20 cellular contexts compared by ENCODE assay signal in the genomic region with DNA sequence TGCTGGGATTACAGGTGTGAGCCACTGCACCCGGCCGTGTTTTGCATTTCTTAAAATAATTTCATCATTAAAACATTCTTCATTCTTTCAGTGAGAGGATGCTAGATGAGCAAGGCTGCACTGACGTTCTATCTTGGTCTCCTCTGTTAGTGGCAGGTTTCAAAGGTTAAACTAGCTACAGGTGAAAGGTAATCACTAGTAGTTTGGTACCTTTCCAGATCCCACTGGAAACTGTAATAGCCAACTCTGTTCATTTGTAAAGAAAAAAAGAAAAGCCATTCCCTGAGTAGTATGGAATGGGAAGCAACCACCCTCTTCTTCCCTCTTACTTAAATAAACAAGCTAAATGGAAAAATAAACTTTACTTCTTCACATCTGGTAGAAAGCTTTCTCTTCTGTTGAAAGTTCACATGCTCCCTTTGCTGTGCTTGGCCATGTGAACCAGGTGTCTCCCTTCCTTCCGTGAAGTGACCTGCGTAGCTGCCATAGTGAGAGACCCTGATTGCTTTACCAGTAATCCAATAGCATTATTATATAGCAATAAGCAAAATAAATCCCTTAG.
DNase-seq lines count a peak whose midpoint lies in the region; ATAC-seq, FAIRE-seq and TF ChIP-seq lines count a peak whose summit lies in the region.
"Had no signal": no experiment of that assay in that cellular context is flagged by ENCODE, and none has a peak within 500 bp of the region (broad histone marks: within the 10 kb centered on the region; RNA-seq: fewer than 3 reads in every experiment).

No MANE protein-coding gene starts in this region.

- no peaks in the 10 kb centered on the region for H3K9me3 Mint-ChIP-seq in astrocyte (ENCODE audit: unreplicated experiment)
- H3K9me3 Mint-ChIP-seq: CD4-positive, alpha-beta memory T cell had no signal

- no peak overlapping the region for H2BK12ac ChIP-seq in mesenchymal stem cell (ENCODE audit: low read length in 2 of 2)
- no peak overlapping the region for H2BK12ac ChIP-seq in neuronal stem cell (ENCODE audit: low read length)

- no peaks in the 10 kb centered on the region for H4K20me1 ChIP-seq in astrocyte (ENCODE audit: insufficient read depth, low read length)

- H3K79me1 ChIP-seq in mesenchymal stem cell (replicated peaks; ENCODE audit: low read length, poor library complexity, severe bottlenecking) (no peaks in the 10 kb centered on the region), neuronal stem cell (ENCODE audit: low read depth, low read length) (no peaks in the 10 kb centered on the region)

- H3K4me3 ChIP-seq in astrocyte (ENCODE audit: insufficient read depth, low read depth, low read length) (no peak overlapping the region), mesenchymal stem cell (ENCODE audit: insufficient read depth in 1 of 2, low read depth in 1 of 2, low read length in 2 of 2) (no peak overlapping the region), neuronal stem cell (ENCODE audit: low read length in 2 of 2) (no peak overlapping the region)
- H3K4me3 ChIP-seq: A549, HAP-1 had no signal

- no peak overlapping the region for H4K8ac ChIP-seq in mesenchymal stem cell (ENCODE audit: low read length)
- H4K8ac ChIP-seq in neuronal stem cell (ENCODE audit: low read depth, low read length) = no peak overlapping the region

- no peak overlapping the region for H3K27ac Mint-ChIP-seq in astrocyte (ENCODE audit: unreplicated experiment)
- H3K27ac Mint-ChIP-seq: CD14-positive monocyte; CD4-positive, alpha-beta memory T cell had no signal

- H3K9me3 ChIP-seq in astrocyte (ENCODE audit: insufficient read depth, low read depth, low read length) = no peaks in the 10 kb centered on the region
- H3K9me3 ChIP-seq in mesenchymal stem cell (ENCODE audit: control insufficient read depth, low read length) = no peaks in the 10 kb centered on the region
- peaks cover 2 to 6% of the 10 kb centered on the region in 2 donors for H3K9me3 ChIP-seq in neuronal stem cell (replicated peaks in 1 of 2; ENCODE audit: control insufficient read depth in 2 of 2, insufficient read depth in 1 of 2, low read depth in 1 of 2, low read length in 2 of 2)
- H3K9me3 ChIP-seq: A549, HAP-1 had no signal

- H3K27ac ChIP-seq in astrocyte (ENCODE audit: low read depth, low read length) (no peak overlapping the region), mesenchymal stem cell (ENCODE audit: low read length, poor library complexity, severe bottlenecking) (no peak overlapping the region), neuronal stem cell (replicated peaks; ENCODE audit: low read length) (no peak overlapping the region)
- H3K27ac ChIP-seq: 22Rv1, A549 had no signal

- H3K9ac ChIP-seq in astrocyte (ENCODE audit: low read length) (no peak overlapping the region), mesenchymal stem cell (ENCODE audit: low read length) (no peak overlapping the region), neuronal stem cell (ENCODE audit: low read depth, low read length, poor library complexity) (no peak overlapping the region)

- H3K4ac ChIP-seq in mesenchymal stem cell (ENCODE audit: low read depth in 1 of 2, low read length in 2 of 2) (no peak overlapping the region), neuronal stem cell (ENCODE audit: low read length) (no peak overlapping the region)

- H3K23ac ChIP-seq in mesenchymal stem cell (ENCODE audit: low read length in 2 of 2) (no peak overlapping the region), neuronal stem cell (ENCODE audit: low read depth, low read length, poor library complexity) (no peak overlapping the region)

- WGBS in mesenchymal stem cell = 72% methylated on average over 3 of the region's 5 CpGs
- WGBS in neuronal stem cell (ENCODE audit: extremely low coverage in 2 of 2, insufficient read length in 2 of 2, insufficient replicate concordance in 1 of 2), 2 donors = no CpG with 5 or more reads among the region's 5 CpGs

- TF ChIP-seq CTCF in astrocyte (IDR thresholded peaks at IDR 0.05; ENCODE audit: insufficient read depth, low read depth, low read length) (no peak), GM20000 (IDR thresholded peaks at IDR 0.05; ENCODE audit: extremely low read depth, missing control alignments) (no peak)

- H2BK15ac ChIP-seq in mesenchymal stem cell (ENCODE audit: low read depth, poor library complexity, severe bottlenecking) (no peak overlapping the region), neuronal stem cell (ENCODE audit: low read length) (no peak overlapping the region)

- H3K4me1 Mint-ChIP-seq in astrocyte (ENCODE audit: low read depth, unreplicated experiment) = no peaks in the 10 kb centered on the region
- H3K4me1 Mint-ChIP-seq: CD14-positive monocyte; CD4-positive, alpha-beta memory T cell had no signal

- H3K27me3 ChIP-seq in astrocyte (ENCODE audit: insufficient read depth, low read length) (no peaks in the 10 kb centered on the region), mesenchymal stem cell (ENCODE audit: control insufficient read depth in 1 of 2, insufficient read depth in 1 of 2, low read length in 2 of 2) (no peaks in the 10 kb centered on the region), neuronal stem cell (ENCODE audit: control insufficient read depth in 3 of 3, insufficient read depth in 3 of 3, low read depth in 1 of 3, low read length in 3 of 3) (no peaks in the 10 kb centered on the region)

- no peaks in the 10 kb centered on the region for H3K79me2 ChIP-seq in astrocyte (ENCODE audit: insufficient read depth, low read length)

- no peak for ATAC-seq in HG02610 (IDR thresholded peaks at IDR 0.05; ENCODE audit: unreplicated experiment)
- ATAC-seq: A549 had no signal

- H2BK120ac ChIP-seq in mesenchymal stem cell (ENCODE audit: low read depth, low read length) = no peak overlapping the region
- no peak overlapping the region for H2BK120ac ChIP-seq in neuronal stem cell (ENCODE audit: low read depth, low read length)

- H3K4me1 ChIP-seq in astrocyte (ENCODE audit: insufficient read depth, low read length) (no peaks in the 10 kb centered on the region), mesenchymal stem cell (ENCODE audit: control insufficient read depth, insufficient read depth, low read depth, low read length) (peaks cover 7% of the 10 kb centered on the region), neuronal stem cell (ENCODE audit: control insufficient read depth in 2 of 2, insufficient read depth in 1 of 2, low read depth in 1 of 2, low read length in 2 of 2) (peaks cover 5 to 13% of the 10 kb centered on the region in 2 donors)

- no peaks in the 10 kb centered on the region for H3K36me3 ChIP-seq in astrocyte (ENCODE audit: insufficient read depth, low read length)
- no peaks in the 10 kb centered on the region for H3K36me3 ChIP-seq in mesenchymal stem cell (ENCODE audit: control insufficient read depth in 1 of 2, insufficient read depth in 2 of 2, low read depth in 1 of 2, low read length in 2 of 2)
- H3K36me3 ChIP-seq in neuronal stem cell (replicated peaks in 1 of 2; ENCODE audit: control insufficient read depth in 2 of 2, insufficient read depth in 2 of 2, low read length in 2 of 2) = peaks cover 0 to 14% of the 10 kb centered on the region in 2 donors
- H3K36me3 ChIP-seq: HAP-1 had no signal

- no peak overlapping the region for H3K4me3 Mint-ChIP-seq in astrocyte (ENCODE audit: unreplicated experiment)
- H3K4me3 Mint-ChIP-seq: CD14-positive monocyte; CD4-positive, alpha-beta memory T cell had no signal

- H4K91ac ChIP-seq in mesenchymal stem cell (ENCODE audit: low read length) = no peak overlapping the region
- H4K91ac ChIP-seq in neuronal stem cell (ENCODE audit: low read depth, low read length, poor library complexity) = no peak overlapping the region

- H3K4me2 ChIP-seq in astrocyte (ENCODE audit: low read length) = no peak overlapping the region
- no peak overlapping the region for H3K4me2 ChIP-seq in mesenchymal stem cell (ENCODE audit: low read length, poor library complexity, severe bottlenecking)
- no peak overlapping the region for H3K4me2 ChIP-seq in neuronal stem cell (ENCODE audit: insufficient read depth, low read length, poor library complexity, severe bottlenecking)
- H3K4me2 ChIP-seq: A549 had no signal

- H3K14ac ChIP-seq in mesenchymal stem cell (ENCODE audit: low read length in 2 of 2) = no peak overlapping the region
- H3K14ac ChIP-seq in neuronal stem cell (ENCODE audit: low read length) = no peak overlapping the region

- no peaks in the 10 kb centered on the region for H3K27me3 Mint-ChIP-seq in astrocyte (ENCODE audit: low read depth, unreplicated experiment)
- H3K27me3 Mint-ChIP-seq: CD4-positive, alpha-beta memory T cell had no signal

- DNase-seq in NCI-H82 (lab: John Stamatoyannopoulos, UW) = peak; percentile 13
- no peak for DNase-seq in NCI-H82 treated with DMSO at 0.1 percent for 48 hours (lab: John Stamatoyannopoulos, UW; ENCODE audit: unreplicated experiment)
- DNase-seq in astrocyte (ENCODE audit: low read depth) = peak; percentile 7
- peak; percentile 26 for DNase-seq in mesenchymal stem cell
- DNase-seq in neuronal stem cell (ENCODE audit: low spot score) = no peak
- no peak for DNase-seq in GM20000 (ENCODE audit: low spot score)
- DNase-seq: AML-193; CD4-positive, alpha-beta memory T cell; DMS153; DMS79; GDM1; GOT3 had no signal

- H2AK5ac ChIP-seq in mesenchymal stem cell (ENCODE audit: low read length, severe bottlenecking) = no peak overlapping the region
- no peak overlapping the region for H2AK5ac ChIP-seq in neuronal stem cell (ENCODE audit: low read depth, low read length)

- H2AFZ ChIP-seq in astrocyte (ENCODE audit: low read depth, low read length) = no peak overlapping the region
- H2AFZ ChIP-seq in mesenchymal stem cell (ENCODE audit: low read depth, low read length) = no peak overlapping the region
- H2AFZ ChIP-seq in neuronal stem cell (ENCODE audit: low read length) = no peak overlapping the region

- no peaks in the 10 kb centered on the region for H3K36me3 Mint-ChIP-seq in astrocyte (ENCODE audit: low read depth, unreplicated experiment)
- H3K36me3 Mint-ChIP-seq: CD14-positive monocyte; CD4-positive, alpha-beta memory T cell had no signal

- FAIRE-seq in astrocyte (lab: Jason Lieb, UNC) = no peak
- FAIRE-seq: A549, GM12892, GM18507, HTR-8/SVneo had no signal

- no peak overlapping the region for H2BK5ac ChIP-seq in mesenchymal stem cell (ENCODE audit: low read depth, low read length, poor library complexity, severe bottlenecking)
- H2BK5ac ChIP-seq in neuronal stem cell (ENCODE audit: low read length) = no peak overlapping the region

- H3K18ac ChIP-seq in mesenchymal stem cell (ENCODE audit: low read depth in 1 of 2, low read length in 2 of 2) (no peak overlapping the region), neuronal stem cell (ENCODE audit: low read length) (no peak overlapping the region)

Comparison
In these comparisons a context has a peak if more than half of its experiments do, and no peak if none do; other contexts are left out.
1. DNase-seq: peak in NCI-H82 (single experiment), astrocyte (single experiment) and mesenchymal stem cell (single experiment); none in NCI-H82 treated with DMSO at 0.1 percent for 48 hours (single experiment), neuronal stem cell (single experiment) and GM20000 (single experiment).